ENCODE assay signal across 8 cellular contexts in the genomic region with DNA sequence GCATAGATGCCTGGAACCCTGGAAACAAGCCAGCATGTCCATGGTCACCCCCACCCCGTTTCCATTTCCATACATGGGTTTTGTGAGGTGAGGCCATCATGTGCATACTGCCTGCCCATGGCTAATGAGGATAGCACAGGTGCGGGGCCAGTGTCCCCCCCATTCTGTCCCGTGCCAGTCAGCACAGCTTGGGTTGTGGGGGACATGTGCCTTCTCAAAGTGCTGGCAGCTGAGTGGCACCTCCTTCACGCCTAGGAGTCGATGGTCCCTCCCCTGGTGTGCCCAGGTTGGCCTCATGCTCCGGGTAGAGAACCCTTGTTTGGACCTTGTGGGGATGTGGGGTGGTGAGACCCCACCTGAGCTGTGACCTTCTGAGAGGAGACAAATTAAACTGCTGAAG. TPM values are rescaled to one million over a fixed set of nuclear protein-coding genes. Genes with fewer than 3 reads are reported as not detected.
DNase-seq lines count a peak whose midpoint lies in the region; ATAC-seq and TF ChIP-seq lines count a peak whose summit lies in the region.
"Had no signal": no experiment of that assay in that cellular context is flagged by ENCODE, and none has a peak within 500 bp of the region (broad histone marks: within the 10 kb centered on the region; RNA-seq: fewer than 3 reads in every experiment).

No MANE protein-coding gene starts in this region.

- no peak overlapping the region for H4K91ac ChIP-seq in H9 (ENCODE audit: insufficient read length, low read depth, low read length)

- peak overlapping the region in 2 of 3 experiments; percentile 48 to 91; a peak in 4 of 7 replicates for H3K27ac Mint-ChIP-seq in H9

- H2BK20ac ChIP-seq in H9 (ENCODE audit: low read depth, low read length, poor library complexity, severe bottlenecking): no peak overlapping the region

- H2AK5ac ChIP-seq in H9 (ENCODE audit: insufficient read length, low read length): no peak overlapping the region

- H2BK120ac ChIP-seq in H9 (ENCODE audit: low read depth, low read length, poor library complexity, severe bottlenecking): no peak overlapping the region

- no peaks in the 10 kb centered on the region for H3K36me3 ChIP-seq in psoas muscle (ENCODE audit: insufficient read depth in 1 of 2, low read depth in 1 of 2)

- H4K20me1 ChIP-seq in H9 (ENCODE audit: control insufficient read depth, insufficient read depth, insufficient read length): peaks cover 2% of the 10 kb centered on the region

- no peak overlapping the region for H3K56ac ChIP-seq in H9 (ENCODE audit: insufficient read length, low read depth, low read length)

- H3K18ac ChIP-seq in H9 (ENCODE audit: insufficient read length, low read depth, low read length): no peak overlapping the region

- H3K27ac ChIP-seq in H9 (ENCODE audit: insufficient read length, low read depth, low read length) (no peak overlapping the region), psoas muscle (peak overlapping the region; percentile 60)

- H3K79me2 ChIP-seq in H9 (ENCODE audit: insufficient read depth, low read length): peaks cover 66% of the 10 kb centered on the region

- ATAC-seq in SK-N-SH treated with all-trans-retinoic acid at 6 μM for 48 hours (peak; percentile 19), psoas muscle (peak in 2 of 4 donors; percentile 13 to 22)

- TF ChIP-seq CTCF in H9 (conservative IDR thresholded peaks at IDR 0.05) (no peak), psoas muscle (IDR thresholded peaks at IDR 0.05) (no peak)

- no CpG with 5 or more reads among the region's 6 CpGs for WGBS in H9 (ENCODE audit: extremely low coverage, insufficient read length, low lambda C conversion rate)
- WGBS in psoas muscle, 3 donors: 46 to 53% (median 51%) methylated on average over 6 of the region's 6 CpGs

- H3K4me2 ChIP-seq in H9 (ENCODE audit: insufficient read depth, insufficient read length, low read length): no peak overlapping the region

- H2BK12ac ChIP-seq in H9 (ENCODE audit: insufficient read length, low read depth, low read length): no peak overlapping the region

- H3K27me3 ChIP-seq in H9 (ENCODE audit: insufficient read depth, low read length) (no peaks in the 10 kb centered on the region), psoas muscle (ENCODE audit: insufficient read depth in 3 of 3, low read length in 2 of 3) (no peaks in the 10 kb centered on the region)

- no peaks in the 10 kb centered on the region; a peak in 2 of 5 replicates for H3K9me3 Mint-ChIP-seq in H9

- peaks cover 18 to 34% (median 27%) of the 10 kb centered on the region in 3 experiments for H3K36me3 Mint-ChIP-seq in H9 (ENCODE audit: insufficient read depth in 1 of 3, low read depth in 3 of 3)

- peak overlapping the region in 1 of 2 experiments; percentile 44; a peak in 1 of 5 replicates for H3K4me3 Mint-ChIP-seq in H9

- no peaks in the 10 kb centered on the region; the same call in 1 of the 2 replicates for H3K4me1 ChIP-seq in H9 (ENCODE audit: insufficient read depth, low read length)
- peaks cover 85% of the 10 kb centered on the region for H3K4me1 ChIP-seq in psoas muscle

- H3K4ac ChIP-seq in H9 (ENCODE audit: low read depth, low read length): no peak overlapping the region

- no peak overlapping the region for H4K5ac ChIP-seq in H9 (ENCODE audit: insufficient read length, low read depth, low read length)

- peaks cover 3% of the 10 kb centered on the region for H3K79me1 ChIP-seq in H9 (ENCODE audit: insufficient read depth, low read depth, low read length, poor library complexity, severe bottlenecking)

- H3K9ac ChIP-seq in H9 (ENCODE audit: extremely low read depth, insufficient read length, low read length): no peak overlapping the region

- peaks cover 40 to 53% of the 10 kb centered on the region in 2 experiments for H3K4me1 Mint-ChIP-seq in H9

- H2AFZ ChIP-seq in H9 (ENCODE audit: low read length): no peak overlapping the region

- H3K23ac ChIP-seq in H9 (ENCODE audit: insufficient read length, low read depth, low read length): no peak overlapping the region

- intact Hi-C loops in psoas muscle (cut with DNase I): no loop called here

- no peak for DNase-seq in H9
- DNase-seq in glomerular visceral epithelial cell (ENCODE audit: extremely low spot score): peak; percentile 20
- no peak for DNase-seq in psoas muscle
- no peak for DNase-seq in NCI-H1092 treated with DMSO at 0.1 percent for 48 hours (lab: John Stamatoyannopoulos, UW)
- no peak for DNase-seq in mucosa of gallbladder (ENCODE audit: low spot score)
- no peak for DNase-seq in GM19238 (ENCODE audit: insufficient read length, low spot score)
- DNase-seq: stimulated activated naive CD8-positive, alpha-beta T cell treated with anti-CD3 and anti-CD28 coated beads, Interleukin-15, Interleukin-2, amounts not matched to agents 100 U/mL and 50 U/mL, for 24 hours had no signal

- H3T11ph ChIP-seq in H9 (ENCODE audit: low read length): no peak overlapping the region

- H2BK15ac ChIP-seq in H9 (ENCODE audit: low read depth, low read length): no peak overlapping the region

- no peak overlapping the region for H4K8ac ChIP-seq in H9 (replicated peaks; ENCODE audit: insufficient read length, low read depth, low read length)

- H3K27me3 Mint-ChIP-seq in H9 (ENCODE audit: low read depth): no peaks in the 10 kb centered on the region

- H3K9me3 ChIP-seq in H9 (ENCODE audit: control insufficient read depth, low read depth, low read length) (no peaks in the 10 kb centered on the region), psoas muscle (no peaks in the 10 kb centered on the region)

- no peak overlapping the region for H3K14ac ChIP-seq in H9 (ENCODE audit: insufficient read depth, low read length)

- no peak overlapping the region for H2BK5ac ChIP-seq in H9 (ENCODE audit: insufficient read length, low read length)

- H3K23me2 ChIP-seq in H9 (ENCODE audit: insufficient read length, low read depth, low read length, poor library complexity, severe bottlenecking): no peaks in the 10 kb centered on the region

- no peak overlapping the region for H3K4me3 ChIP-seq in psoas muscle

TF ChIP-seq in SK-N-SH treated with all-trans-retinoic acid at 6 μM for 48 hours, 23 proteins besides CTCF, POLR2A, EP300 and RAD21 (continues in another document):
- TF ChIP-seq TSHZ2 (CRISPR knock-in tag; IDR thresholded peaks at IDR 0.05) (no peak), ZNF70 (CRISPR knock-in tag; IDR thresholded peaks at IDR 0.05) (no peak), OSR1 (CRISPR knock-in tag; IDR thresholded peaks at IDR 0.05) (no peak), ZFP30 (CRISPR knock-in tag; IDR thresholded peaks at IDR 0.05) (no peak), GLIS3 (CRISPR knock-in tag; IDR thresholded peaks at IDR 0.05) (no peak), POU6F1 (CRISPR knock-in tag; IDR thresholded peaks at IDR 0.05; ENCODE audit: borderline replicate concordance, low read depth) (no peak), ISL1 (CRISPR knock-in tag; IDR thresholded peaks at IDR 0.05) (no peak), CREB5 (CRISPR knock-in tag; IDR thresholded peaks at IDR 0.05; ENCODE audit: low read depth) (no peak), SNAI2 (CRISPR knock-in tag; IDR thresholded peaks at IDR 0.05) (no peak), ARNTL (CRISPR knock-in tag; IDR thresholded peaks at IDR 0.05; ENCODE audit: borderline replicate concordance, low read depth) (no peak)

RNA-seq across cellular contexts. Expression of gene YY1, which starts 7.2 kb away (rescaled TPM):
- total RNA-seq in H9 (2021) (103 and 106 TPM in 2 replicates), psoas muscle (10 to 100 TPM; 44.6 to 58.4 (median 53.3) TPM), mucosa of gallbladder (63.8 TPM)
- polyA plus RNA-seq in psoas muscle: 10 to 100 TPM; 23.8 to 44.3 (median 34.7) TPM
